ENCODE assay signal across 9 cellular contexts in genomic region chr22:46777609-46777970, GRCh38. TPM values are rescaled to one million over a fixed set of nuclear protein-coding genes. Genes with fewer than 3 reads are reported as not detected.
DNase-seq lines count a peak whose midpoint lies in the region; ATAC-seq and TF ChIP-seq lines count a peak whose summit lies in the region.
"Had no signal": no experiment of that assay in that cellular context is flagged by ENCODE, and none has a peak within 500 bp of the region (broad histone marks: within the 10 kb centered on the region; RNA-seq: fewer than 3 reads in every experiment).

No MANE protein-coding gene starts in this region.

- H3K4me3 ChIP-seq in GM23338: no peak overlapping the region
- H3K4me3 ChIP-seq in smooth muscle cell: no peak overlapping the region

- peaks cover 12% of the 10 kb centered on the region for H3K27me3 Mint-ChIP-seq in GM23338 (ENCODE audit: insufficient read depth, low read depth, poor library complexity)
- no peaks in the 10 kb centered on the region for H3K27me3 Mint-ChIP-seq in activated CD4-positive, alpha-beta T cell treated with anti-CD3 and anti-CD28 coated beads for 36 hours
- no peaks in the 10 kb centered on the region for H3K27me3 Mint-ChIP-seq in stimulated activated naive B cell treated with anti-CD40 and anti-IgM and Interleukin-4, amounts not matched to agents 10 μg/mL and 1 μg/mL and 100 μg/mL, for 72 hours

- H3K27me3 ChIP-seq in GM23338 (ENCODE audit: insufficient read depth) (no peaks in the 10 kb centered on the region), smooth muscle cell (ENCODE audit: low read depth) (no peaks in the 10 kb centered on the region)

- H3K9ac ChIP-seq in smooth muscle cell (ENCODE audit: low read depth): no peak overlapping the region
- H3K9ac ChIP-seq: SK-N-SH had no signal

- H3K4me1 ChIP-seq in GM23338 (ENCODE audit: insufficient read depth) (peaks cover 14% of the 10 kb centered on the region; the same call in 1 of the 2 replicates), smooth muscle cell (ENCODE audit: low read depth) (no peaks in the 10 kb centered on the region)

- no peaks in the 10 kb centered on the region for H3K9me2 ChIP-seq in GM23338 (ENCODE audit: insufficient read depth)
- H3K9me2 ChIP-seq: SK-N-SH had no signal

- POLR2A ChIA-PET in activated CD4-positive, alpha-beta T cell treated with anti-CD3 and anti-CD28 coated beads for 36 hours (lab: Charles Lee): interaction anchor here (0.6 kb wide), 1 partner anchor 16 kb away, joined by 5 read pairs; no protein-coding TSS in a partner anchor

- H2AFZ ChIP-seq in GM23338: no peak overlapping the region
- no peak overlapping the region for H2AFZ ChIP-seq in smooth muscle cell (ENCODE audit: low read depth)

- ATAC-seq in GM23338: no peak
- peak; percentile 9 for ATAC-seq in activated CD4-positive, alpha-beta T cell treated with anti-CD3 and anti-CD28 coated beads for 36 hours
- ATAC-seq in Right ventricle myocardium superior (ENCODE audit: poor library complexity): no peak
- ATAC-seq in stimulated activated naive B cell treated with anti-CD40 and anti-IgM and Interleukin-4, amounts not matched to agents 10 μg/mL and 1 μg/mL and 100 μg/mL, for 72 hours (replicated peaks): peak in 1 of 2 donors; percentile 7
- ATAC-seq in GM19035 (IDR thresholded peaks at IDR 0.05; ENCODE audit: unreplicated experiment): no peak

- H3K27ac ChIP-seq in GM23338 (ENCODE audit: low read depth) (no peak overlapping the region), smooth muscle cell (ENCODE audit: low read depth) (no peak overlapping the region)

- H3K4me2 ChIP-seq in GM23338 (no peak overlapping the region), smooth muscle cell (no peak overlapping the region)
- H3K4me2 ChIP-seq: SK-N-SH had no signal

- peaks cover 5% of the 10 kb centered on the region; the same call in 2 of the 3 replicates for H3K36me3 Mint-ChIP-seq in GM23338 (ENCODE audit: low read depth)
- H3K36me3 Mint-ChIP-seq in activated CD4-positive, alpha-beta T cell treated with anti-CD3 and anti-CD28 coated beads for 36 hours (ENCODE audit: low read depth): peaks cover 11% of the 10 kb centered on the region
- peaks cover 32 to 40% of the 10 kb centered on the region in 2 donors for H3K36me3 Mint-ChIP-seq in stimulated activated naive B cell treated with anti-CD40 and anti-IgM and Interleukin-4, amounts not matched to agents 10 μg/mL and 1 μg/mL and 100 μg/mL, for 72 hours

- H3K4me3 Mint-ChIP-seq in GM23338: no peak overlapping the region
- H3K4me3 Mint-ChIP-seq in activated CD4-positive, alpha-beta T cell treated with anti-CD3 and anti-CD28 coated beads for 36 hours: peak overlapping the region; percentile 67
- peak overlapping the region; percentile 67 to 69 for H3K4me3 Mint-ChIP-seq in stimulated activated naive B cell treated with anti-CD40 and anti-IgM and Interleukin-4, amounts not matched to agents 10 μg/mL and 1 μg/mL and 100 μg/mL, for 72 hours

- H3K9me3 ChIP-seq in smooth muscle cell (replicated peaks; ENCODE audit: low read depth): no peaks in the 10 kb centered on the region
- H3K9me3 ChIP-seq: SK-N-SH had no signal

- in situ Hi-C loops in ACHN (cut with HindIII; ENCODE audit: low pct_ligation_motif_present, low pct_unique_long_range_greater_than_20kb, low sequenced_read_pairs): no loop called here

- H4K20me1 ChIP-seq in GM23338 (replicated peaks; ENCODE audit: insufficient read depth) (peaks cover 4% of the 10 kb centered on the region; the same call in 1 of the 2 replicates), smooth muscle cell (ENCODE audit: low read depth) (peaks cover 89% of the 10 kb centered on the region)

- CTCF ChIA-PET in activated CD4-positive, alpha-beta T cell treated with anti-CD3 and anti-CD28 coated beads for 36 hours (lab: Charles Lee): interaction anchor here (1.0 kb wide), 3 partner anchors 10 to 58 kb away, joined by 3 to 5 read pairs (median 3); no protein-coding TSS in a partner anchor

- 100% methylated on average over 11 of the region's 11 CpGs for WGBS in smooth muscle cell (ENCODE audit: low lambda C conversion rate)

- H3K79me2 ChIP-seq in GM23338 (replicated peaks; ENCODE audit: insufficient read depth): peaks cover 91% of the 10 kb centered on the region
- H3K79me2 ChIP-seq in smooth muscle cell (ENCODE audit: low read depth): peaks cover 47% of the 10 kb centered on the region

- TF ChIP-seq CTCF in GM23338 (conservative IDR thresholded peaks at IDR 0.05; ENCODE audit: low read depth in 2 of 2) (no peak), smooth muscle cell (IDR thresholded peaks at IDR 0.05; ENCODE audit: borderline replicate concordance, insufficient read depth, poor library complexity, severe bottlenecking) (no peak)

- H3F3A ChIP-seq in GM23338 (replicated peaks; ENCODE audit: low read depth) (no peaks in the 10 kb centered on the region), smooth muscle cell (ENCODE audit: low read depth) (no peaks in the 10 kb centered on the region)

- DNase-seq in GM23338 (ENCODE audit: low spot score): no peak
- peak; percentile 81 for DNase-seq in activated CD4-positive, alpha-beta T cell treated with anti-CD3 and anti-CD28 coated beads for 36 hours
- peak; percentile 75 for DNase-seq in Right ventricle myocardium superior
- DNase-seq in stimulated activated naive B cell treated with anti-CD40 and anti-IgM and Interleukin-4, amounts not matched to agents 10 μg/mL and 1 μg/mL and 100 μg/mL, for 72 hours: peak; percentile 60
- no peak for DNase-seq in NCI-H1694 treated with DMSO at 0.1 percent for 48 hours (lab: John Stamatoyannopoulos, UW)
- no peak for DNase-seq in smooth muscle cell (lab: John Stamatoyannopoulos, UW; ENCODE audit: unreplicated experiment)
- no peak for DNase-seq in ACHN
- DNase-seq: SK-N-SH had no signal

- intact Hi-C loops in activated CD4-positive, alpha-beta T cell treated with anti-CD3 and anti-CD28 coated beads for 36 hours (cut with DNase I, micrococcal nuclease): loop anchor here in 1 of 2 experiments (2.0 kb wide), 1 partner anchor 17 kb away; no protein-coding TSS in a partner anchor
- intact Hi-C loops in Right ventricle myocardium superior (cut with DNase I): no loop called here

- H3K27ac Mint-ChIP-seq in GM23338: peak overlapping the region; percentile 14
- H3K27ac Mint-ChIP-seq in activated CD4-positive, alpha-beta T cell treated with anti-CD3 and anti-CD28 coated beads for 36 hours: peak overlapping the region; percentile 78
- H3K27ac Mint-ChIP-seq in stimulated activated naive B cell treated with anti-CD40 and anti-IgM and Interleukin-4, amounts not matched to agents 10 μg/mL and 1 μg/mL and 100 μg/mL, for 72 hours: peak overlapping the region; percentile 94

- H3K9me3 Mint-ChIP-seq in GM23338: no peaks in the 10 kb centered on the region
- H3K9me3 Mint-ChIP-seq in activated CD4-positive, alpha-beta T cell treated with anti-CD3 and anti-CD28 coated beads for 36 hours (ENCODE audit: low read depth): no peaks in the 10 kb centered on the region
- no peaks in the 10 kb centered on the region for H3K9me3 Mint-ChIP-seq in stimulated activated naive B cell treated with anti-CD40 and anti-IgM and Interleukin-4, amounts not matched to agents 10 μg/mL and 1 μg/mL and 100 μg/mL, for 72 hours

- H3K36me3 ChIP-seq in GM23338 (ENCODE audit: insufficient read depth): no peaks in the 10 kb centered on the region
- no peaks in the 10 kb centered on the region for H3K36me3 ChIP-seq in smooth muscle cell (ENCODE audit: low read depth)

- peaks cover 27% of the 10 kb centered on the region for H3K4me1 Mint-ChIP-seq in GM23338
- peaks cover 60% of the 10 kb centered on the region for H3K4me1 Mint-ChIP-seq in activated CD4-positive, alpha-beta T cell treated with anti-CD3 and anti-CD28 coated beads for 36 hours
- peaks cover 63 to 88% of the 10 kb centered on the region in 2 donors for H3K4me1 Mint-ChIP-seq in stimulated activated naive B cell treated with anti-CD40 and anti-IgM and Interleukin-4, amounts not matched to agents 10 μg/mL and 1 μg/mL and 100 μg/mL, for 72 hours

TF ChIP-seq in GM23338, 12 proteins besides CTCF, POLR2A, EP300 and RAD21 (continues in another document):
- no peak for TF ChIP-seq REST (IDR thresholded peaks at IDR 0.05; ENCODE audit: unreplicated experiment)
- TF ChIP-seq CREB1 (CRISPR knock-in tag; IDR thresholded peaks at IDR 0.05; ENCODE audit: low read depth): no peak
- TF ChIP-seq EZH2 (IDR thresholded peaks at IDR 0.05; ENCODE audit: low read depth, unreplicated experiment): no peak

RNA-seq across cellular contexts. Expression of gene TBC1D22A, which starts 15.1 kb away (rescaled TPM):
- total RNA-seq in GM23338 (2014; rRNA removed; shearing (Covaris generic)): 10.7 and 13.3 TPM in 2 replicates
- polyA plus RNA-seq in GM23338 (2016; fragmentation: Nextera tagmentation; extraction: Ambion mirVana) (9.0 and 9.6 TPM in 2 replicates), smooth muscle cell (14.4 and 19.2 TPM in 2 replicates)
- total RNA-seq in activated CD4-positive, alpha-beta T cell treated with anti-CD3 and anti-CD28 coated beads for 36 hours: 10 to 100 TPM; 36.0 to 38.0 TPM
- total RNA-seq in Right ventricle myocardium superior (14.0 TPM), smooth muscle cell (7.2 and 12.5 TPM in 2 replicates)

RNA-seq across cellular contexts. Expression of gene CERK, which starts 39.5 kb away (rescaled TPM):
- 62.9 and 63.5 TPM in 2 replicates for total RNA-seq in GM23338 (2014; rRNA removed; shearing (Covaris generic))
- polyA plus RNA-seq in GM23338 (2016; fragmentation: Nextera tagmentation; extraction: Ambion mirVana): 11.9 and 12.7 TPM in 2 replicates
- total RNA-seq in activated CD4-positive, alpha-beta T cell treated with anti-CD3 and anti-CD28 coated beads for 36 hours: 10 to 100 TPM; 27.0 to 32.8 TPM
- 69.0 TPM for total RNA-seq in Right ventricle myocardium superior
- 25.4 and 30.7 TPM in 2 replicates for total RNA-seq in smooth muscle cell
- 23.3 and 25.6 TPM in 2 replicates for polyA plus RNA-seq in smooth muscle cell

Comparison
In these comparisons a context has a peak if more than half of its experiments do, and no peak if none do; other contexts are left out.
1. DNase-seq: peak in activated CD4-positive, alpha-beta T cell treated with anti-CD3 and anti-CD28 coated beads for 36 hours (single experiment), Right ventricle myocardium superior (single experiment) and stimulated activated naive B cell treated with anti-CD40 and anti-IgM and Interleukin-4, amounts not matched to agents 10 μg/mL and 1 μg/mL and 100 μg/mL, for 72 hours (single experiment); none in GM23338 (single experiment), NCI-H1694 treated with DMSO at 0.1 percent for 48 hours (single experiment), smooth muscle cell (single experiment) and ACHN (single experiment).
2. H3K27ac Mint-ChIP-seq: peak in every context shown above with its lines; median percentile 94 in stimulated activated naive B cell treated with anti-CD40 and anti-IgM and Interleukin-4, amounts not matched to agents 10 μg/mL and 1 μg/mL and 100 μg/mL, for 72 hours; 78 in activated CD4-positive, alpha-beta T cell treated with anti-CD3 and anti-CD28 coated beads for 36 hours; 14 in GM23338.